ENCODE assay signal across 13 cellular contexts in genomic region chr1:92990828-92991227, GRCh38. TPM values are rescaled to one million over a fixed set of nuclear protein-coding genes. Genes with fewer than 3 reads are reported as not detected.
DNase-seq lines count a peak whose midpoint lies in the region; ATAC-seq lines count a peak whose summit lies in the region.
"Had no signal": no experiment of that assay in that cellular context is flagged by ENCODE, and none has a peak within 500 bp of the region (broad histone marks: within the 10 kb centered on the region; RNA-seq: fewer than 3 reads in every experiment).

No MANE protein-coding gene starts in this region.

- H3K27ac ChIP-seq in effector memory CD4-positive, alpha-beta T cell (ENCODE audit: insufficient read depth, low read length, poor library complexity, severe bottlenecking) = peak overlapping the region; percentile 48
- H3K27ac ChIP-seq: 22Rv1, testis had no signal

- no peaks in the 10 kb centered on the region for H3K9me3 ChIP-seq in effector memory CD4-positive, alpha-beta T cell (ENCODE audit: control insufficient read depth, low read length)
- H3K9me3 ChIP-seq: testis had no signal

- H3K4me3 Mint-ChIP-seq in T-cell = peak overlapping the region; percentile 19 to 58 (median 52)

- POLR2A ChIA-PET in T-cell (lab: Charles Lee) = interaction anchor here in 1 of 2 donors (0.6 to 1.1 kb wide), 3 partner anchors 10 to 55 kb away, joined by 3 to 4 read pairs (median 4); no protein-coding TSS in a partner anchor

- peak overlapping the region; percentile 80 to 85 for H3K27ac Mint-ChIP-seq in T-cell

- no peaks in the 10 kb centered on the region for H3K27me3 Mint-ChIP-seq in T-cell

- no peaks in the 10 kb centered on the region for H3K27me3 ChIP-seq in effector memory CD4-positive, alpha-beta T cell (replicated peaks; ENCODE audit: control insufficient read depth, insufficient read depth, low read length, poor library complexity, severe bottlenecking)
- H3K27me3 ChIP-seq: testis had no signal

- no peaks in the 10 kb centered on the region for H3K9me3 Mint-ChIP-seq in T-cell

- CTCF ChIA-PET in T-cell (lab: Charles Lee) = interaction anchor here (0.6 to 1.9 kb wide), 10 partner anchors 10 to 455 kb away, joined by 3 to 24 read pairs (median 4); partner anchors contain the start of gene DIPK1A (in 1 of the 2)

- DNase-seq in DMS 273 (lab: John Stamatoyannopoulos, UW; ENCODE audit: unreplicated experiment) = peak; percentile 38
- no peak for DNase-seq in DMS 273 treated with DMSO at 0.1 percent for 48 hours (lab: John Stamatoyannopoulos, UW)
- peak; percentile 99 for DNase-seq in DMS53 treated with DMSO at 0.1 percent for 48 hours (lab: John Stamatoyannopoulos, UW; ENCODE audit: unreplicated experiment)
- DNase-seq in T-cell = peak in 22 of 34 experiments; percentile 5 to 51 (median 16)
- DNase-seq in effector memory CD4-positive, alpha-beta T cell = no peak
- DNase-seq in left colon = no peak
- DNase-seq in retina = no peak
- DNase-seq: NCI-H1694 treated with DMSO at 0.1 percent for 48 hours, PC-3, T-helper 9 cell, testis had no signal

- no peak overlapping the region for H3K4me3 ChIP-seq in effector memory CD4-positive, alpha-beta T cell (ENCODE audit: insufficient read depth, low read depth, low read length, poor library complexity, severe bottlenecking)
- H3K4me3 ChIP-seq: testis had no signal

- intact Hi-C loops in left colon (cut with DNase I, micrococcal nuclease) = loop anchor here in 1 of 2 donors (10.0 kb wide), 1 partner anchor 126 kb away; no protein-coding TSS in a partner anchor

- ATAC-seq in T-cell (replicated peaks in 1 of 4) (peak; percentile 56 to 79 (median 76)), left colon (no peak), GM21528 (IDR thresholded peaks at IDR 0.05; ENCODE audit: low FRiP score, unreplicated experiment) (no peak)
- ATAC-seq: PC-3 had no signal

- peaks cover 48 to 50% (median 49%) of the 10 kb centered on the region in 3 donors for H3K4me1 Mint-ChIP-seq in T-cell

- H3K36me3 ChIP-seq in effector memory CD4-positive, alpha-beta T cell (ENCODE audit: control insufficient read depth, insufficient read depth, low read length) = no peaks in the 10 kb centered on the region

- peaks cover 34% of the 10 kb centered on the region for H3K4me1 ChIP-seq in effector memory CD4-positive, alpha-beta T cell (ENCODE audit: control insufficient read depth, insufficient read depth, low read length, poor library complexity, severe bottlenecking)

- H3K36me3 Mint-ChIP-seq in T-cell = no peaks in the 10 kb centered on the region

RNA-seq across cellular contexts. Expression of gene DIPK1A, which starts 29.6 kb away (rescaled TPM):
- total RNA-seq in T-cell (10 to 100 TPM in 4 of 5 donors, 1 to 10 TPM in 1; 8.9 to 16.0 (median 14.4) TPM), left colon (10 to 100 TPM; 14.0 to 16.5 TPM)

Comparison
In these comparisons a context has a peak if more than half of its experiments do, and no peak if none do; other contexts are left out.
1. DNase-seq: peak in DMS 273 (single experiment), DMS53 treated with DMSO at 0.1 percent for 48 hours (single experiment) and T-cell (22 of 34); none in DMS 273 treated with DMSO at 0.1 percent for 48 hours (single experiment), effector memory CD4-positive, alpha-beta T cell (0 of 3), left colon (0 of 2) and retina (single experiment).
2. ATAC-seq: peak in T-cell (4 of 4); none in left colon (single experiment) and GM21528 (single experiment).